ENCODE assay signal across 32 cellular contexts in the genomic region with DNA sequence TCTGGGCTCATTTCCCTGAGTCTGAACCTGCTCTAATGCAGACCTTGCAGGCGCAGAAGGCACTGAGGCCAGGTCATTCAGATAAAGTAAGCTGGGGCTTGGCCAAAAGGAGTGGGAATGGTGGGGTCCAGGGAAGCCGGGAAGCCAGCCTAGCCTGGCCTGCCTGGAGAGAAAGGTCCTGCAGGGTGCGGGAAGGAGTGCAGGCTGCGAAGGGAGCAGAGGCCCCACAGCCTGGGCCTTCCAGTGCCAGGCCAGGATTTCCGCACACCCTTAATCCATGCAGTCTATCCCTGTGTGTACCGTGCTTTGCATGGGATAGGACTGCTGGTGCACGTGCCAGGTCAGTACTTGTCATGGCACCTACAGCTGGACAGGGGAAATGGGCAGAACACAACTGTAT.
A peak's percentile ranks its signal among the peaks of the same experiment; 100 is the strongest.
DNase-seq lines count a peak whose midpoint lies in the region; ATAC-seq, FAIRE-seq and TF ChIP-seq lines count a peak whose summit lies in the region.
"Had no signal": no experiment of that assay in that cellular context is flagged by ENCODE, and none has a peak within 500 bp of the region (broad histone marks: within the 10 kb centered on the region; RNA-seq: fewer than 3 reads in every experiment).

No MANE protein-coding gene starts in this region.

- H3K9me3 Mint-ChIP-seq in stimulated activated memory B cell treated with anti-CD40 and anti-IgM and Interleukin-4, amounts not matched to agents 10 μg/mL and 1 μg/mL and 100 μg/mL, for 72 hours = no peaks in the 10 kb centered on the region
- H3K9me3 Mint-ChIP-seq: activated CD8-positive, alpha-beta T cell treated with anti-CD3 and anti-CD28 coated beads for 36 hours; activated naive CD4-positive, alpha-beta T cell treated with anti-CD3 and anti-CD28 coated beads, Interleukin-2, amount 50 U/mL, for 24 hours; activated T-helper 2 cell treated with anti-CD3 and anti-CD28 coated beads, Interferon-gamma antibody, Interleukin-2, Interleukin-4, amounts not matched to agents 10 μg/mL and 5 μg/mL and 100 μg/mL, durations not matched to agents 14 hours and 24 hours and 36 hours; stimulated activated effector memory CD8-positive, alpha-beta T cell treated with anti-CD3 and anti-CD28 coated beads, Interleukin-12 subunit alpha, Interleukin-12 subunit beta, amount 100 ng/mL, for 72 hours; T-helper 2 cell treated with Interferon-gamma antibody and Interleukin-4, amounts not matched to agents 5 μg/mL and 100 μg/mL, for 36 hours; type B pancreatic cell had no signal

- FAIRE-seq in D721Med (lab: Jason Lieb, UNC) = no peak

- H3K9me3 ChIP-seq in WERI-Rb-1 (ENCODE audit: severe bottlenecking) (no peaks in the 10 kb centered on the region), iPS-20b (ENCODE audit: insufficient read depth, low read depth, low read length) (no peaks in the 10 kb centered on the region)
- H3K9me3 ChIP-seq: left lung had no signal

- no peak overlapping the region for H3K27ac Mint-ChIP-seq in stimulated activated memory B cell treated with anti-CD40 and anti-IgM and Interleukin-4, amounts not matched to agents 10 μg/mL and 1 μg/mL and 100 μg/mL, for 72 hours
- H3K27ac Mint-ChIP-seq: activated CD8-positive, alpha-beta T cell treated with anti-CD3 and anti-CD28 coated beads for 36 hours; activated T-helper 2 cell treated with anti-CD3 and anti-CD28 coated beads, Interferon-gamma antibody, Interleukin-2, Interleukin-4, amounts not matched to agents 10 μg/mL and 5 μg/mL and 100 μg/mL, durations not matched to agents 14 hours and 24 hours and 36 hours; stimulated activated effector memory CD8-positive, alpha-beta T cell treated with anti-CD3 and anti-CD28 coated beads, Interleukin-12 subunit alpha, Interleukin-12 subunit beta, amount 100 ng/mL, for 72 hours; T-helper 2 cell treated with Interferon-gamma antibody and Interleukin-4, amounts not matched to agents 5 μg/mL and 100 μg/mL, for 36 hours had no signal

- TF ChIP-seq CTCF in WERI-Rb-1 (IDR thresholded peaks at IDR 0.05; ENCODE audit: low read depth, low read length) (no peak), D721Med (IDR thresholded peaks at IDR 0.05; ENCODE audit: insufficient read depth, missing control alignments) (no peak)

- H3K4me1 Mint-ChIP-seq in stimulated activated memory B cell treated with anti-CD40 and anti-IgM and Interleukin-4, amounts not matched to agents 10 μg/mL and 1 μg/mL and 100 μg/mL, for 72 hours = peaks cover 16% of the 10 kb centered on the region

- H3K9ac ChIP-seq in iPS-20b (ENCODE audit: low read depth, low read length) = 0 out of 2 replicates have a peak overlapping the region, but pooled peaks have one; percentile 5
- H3K9ac ChIP-seq: KMS-11 had no signal

- peaks cover 14% of the 10 kb centered on the region for H3K27me3 Mint-ChIP-seq in stimulated activated memory B cell treated with anti-CD40 and anti-IgM and Interleukin-4, amounts not matched to agents 10 μg/mL and 1 μg/mL and 100 μg/mL, for 72 hours
- H3K27me3 Mint-ChIP-seq: activated CD8-positive, alpha-beta T cell treated with anti-CD3 and anti-CD28 coated beads for 36 hours; activated naive CD4-positive, alpha-beta T cell treated with anti-CD3 and anti-CD28 coated beads, Interleukin-2, amount 50 U/mL, for 24 hours; type B pancreatic cell had no signal

- H3K36me3 ChIP-seq in WERI-Rb-1 (no peaks in the 10 kb centered on the region), iPS-20b (ENCODE audit: insufficient read depth, low read depth, low read length) (no peaks in the 10 kb centered on the region)
- H3K36me3 ChIP-seq: brain microvascular endothelial cell, left lung had no signal

- DNase-seq in NCI-H526 (lab: John Stamatoyannopoulos, UW) (peak; percentile 2 to 24), NCI-H526 treated with DMSO at 0.1 percent for 48 hours (lab: John Stamatoyannopoulos, UW) (no peak), WERI-Rb-1 (peak; percentile 54), OCI-M1 (lab: John Stamatoyannopoulos, UW) (no peak), D721Med (ENCODE audit: insufficient read length, low spot score) (no peak), NCI-H1694 treated with DMSO at 0.1 percent for 48 hours (lab: John Stamatoyannopoulos, UW) (no peak)
- DNase-seq: 8988T; activated CD8-positive, alpha-beta memory T cell treated with anti-CD3 and anti-CD28 coated beads, Interleukin-2, amount 50 U/mL, for 48 hours; activated CD8-positive, alpha-beta T cell treated with anti-CD3 and anti-CD28 coated beads for 36 hours; amygdala; brain microvascular endothelial cell; C1 segment of cervical spinal cord; COR-L47; DMS79 treated with DMSO at 0.1 percent for 48 hours; effector CD4-positive, alpha-beta T cell; GF-D8; islet precursor cell; left lung; MM.1S; NCI-H2029 treated with DMSO at 0.1 percent for 48 hours; NCI-H524; SHP77 had no signal

- peaks cover 2% of the 10 kb centered on the region; the same call in 1 of the 2 replicates for H3K4me1 ChIP-seq in iPS-20b (ENCODE audit: insufficient read depth, low read length)

- H3K4me3 Mint-ChIP-seq in stimulated activated memory B cell treated with anti-CD40 and anti-IgM and Interleukin-4, amounts not matched to agents 10 μg/mL and 1 μg/mL and 100 μg/mL, for 72 hours = no peak overlapping the region
- H3K4me3 Mint-ChIP-seq: activated CD8-positive, alpha-beta T cell treated with anti-CD3 and anti-CD28 coated beads for 36 hours; activated naive CD4-positive, alpha-beta T cell treated with anti-CD3 and anti-CD28 coated beads, Interleukin-2, amount 50 U/mL, for 24 hours; stimulated activated effector memory CD8-positive, alpha-beta T cell treated with anti-CD3 and anti-CD28 coated beads, Interleukin-12 subunit alpha, Interleukin-12 subunit beta, amount 100 ng/mL, for 72 hours; T-helper 2 cell treated with Interferon-gamma antibody and Interleukin-4, amounts not matched to agents 5 μg/mL and 100 μg/mL, for 36 hours; type B pancreatic cell had no signal

- H3K27ac ChIP-seq in WERI-Rb-1 (no peak overlapping the region), iPS-20b (ENCODE audit: low read length) (no peak overlapping the region)
- H3K27ac ChIP-seq: brain microvascular endothelial cell, epithelial cell of prostate, KMS-11, left lung had no signal

- peak; percentile 26 for ATAC-seq in stimulated activated memory B cell treated with anti-CD40 and anti-IgM and Interleukin-4, amounts not matched to agents 10 μg/mL and 1 μg/mL and 100 μg/mL, for 72 hours
- ATAC-seq: activated CD8-positive, alpha-beta T cell treated with anti-CD3 and anti-CD28 coated beads for 36 hours; left lung; Panc1; stimulated activated effector memory CD8-positive, alpha-beta T cell treated with anti-CD3 and anti-CD28 coated beads, Interleukin-12 subunit alpha, Interleukin-12 subunit beta, amount 100 ng/mL, for 72 hours had no signal

- no peaks in the 10 kb centered on the region for H3K36me3 Mint-ChIP-seq in stimulated activated memory B cell treated with anti-CD40 and anti-IgM and Interleukin-4, amounts not matched to agents 10 μg/mL and 1 μg/mL and 100 μg/mL, for 72 hours
- H3K36me3 Mint-ChIP-seq: activated naive CD4-positive, alpha-beta T cell treated with anti-CD3 and anti-CD28 coated beads, Interleukin-2, amount 50 U/mL, for 24 hours; type B pancreatic cell had no signal

- no peaks in the 10 kb centered on the region for H3K27me3 ChIP-seq in WERI-Rb-1 (ENCODE audit: insufficient read depth, low read depth, severe bottlenecking)
- H3K27me3 ChIP-seq in iPS-20b (ENCODE audit: insufficient read depth, low read length) = no peaks in the 10 kb centered on the region; the same call in 1 of the 2 replicates
- H3K27me3 ChIP-seq: brain microvascular endothelial cell, left lung had no signal

- H3K4me3 ChIP-seq in WERI-Rb-1 (ENCODE audit: low read depth, low read length) (no peak overlapping the region), iPS-20b (ENCODE audit: low read length) (no peak overlapping the region)
- H3K4me3 ChIP-seq: left lung had no signal

Comparison
In these comparisons a context has a peak if more than half of its experiments do, and no peak if none do; other contexts are left out.
1. DNase-seq: peak in NCI-H526 (2 of 2) and WERI-Rb-1 (single experiment); none in NCI-H526 treated with DMSO at 0.1 percent for 48 hours (single experiment), OCI-M1 (single experiment), D721Med (single experiment) and NCI-H1694 treated with DMSO at 0.1 percent for 48 hours (single experiment).